In genomic region chr16:14051110-14051729, GRCh38 we compare ENCODE assay signal across 3 cellular contexts.
TF ChIP-seq lines count a peak whose summit lies in the region.

No MANE protein-coding gene starts in this region.

TF ChIP-seq in GM23338, 12 proteins besides CTCF, POLR2A, EP300 and RAD21 (continues in another document):
- TF ChIP-seq EZH2phosphoT487 (IDR thresholded peaks at IDR 0.05; ENCODE audit: unreplicated experiment) (no peak), JUNB (IDR thresholded peaks at IDR 0.05; ENCODE audit: unreplicated experiment) (no peak), POLR2AphosphoS5 (IDR thresholded peaks at IDR 0.05; ENCODE audit: low read depth) (no peak), EZH2 (IDR thresholded peaks at IDR 0.05; ENCODE audit: low read depth, unreplicated experiment) (no peak), STAT1 (IDR thresholded peaks at IDR 0.05; ENCODE audit: unreplicated experiment) (no peak), REST (IDR thresholded peaks at IDR 0.05; ENCODE audit: unreplicated experiment) (no peak), CREB1 (CRISPR knock-in tag; IDR thresholded peaks at IDR 0.05; ENCODE audit: low read depth) (no peak), ZNF114 (CRISPR knock-in tag; IDR thresholded peaks at IDR 0.05) (no peak)
- TF ChIP-seq, protein P1, sequence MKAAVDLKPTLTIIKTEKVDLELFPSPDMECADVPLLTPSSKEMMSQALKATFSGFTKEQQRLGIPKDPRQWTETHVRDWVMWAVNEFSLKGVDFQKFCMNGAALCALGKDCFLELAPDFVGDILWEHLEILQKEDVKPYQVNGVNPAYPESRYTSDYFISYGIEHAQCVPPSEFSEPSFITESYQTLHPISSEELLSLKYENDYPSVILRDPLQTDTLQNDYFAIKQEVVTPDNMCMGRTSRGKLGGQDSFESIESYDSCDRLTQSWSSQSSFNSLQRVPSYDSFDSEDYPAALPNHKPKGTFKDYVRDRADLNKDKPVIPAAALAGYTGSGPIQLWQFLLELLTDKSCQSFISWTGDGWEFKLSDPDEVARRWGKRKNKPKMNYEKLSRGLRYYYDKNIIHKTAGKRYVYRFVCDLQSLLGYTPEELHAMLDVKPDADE (IDR thresholded peaks at IDR 0.05), result no peak

TF ChIP-seq in IMR-90, 13 proteins besides CTCF, POLR2A, EP300 and RAD21:
- TF ChIP-seq RFX5 (IDR thresholded peaks at IDR 0.05; ENCODE audit: low read depth, low read length) (no peak), RCOR1 (IDR thresholded peaks at IDR 0.05; ENCODE audit: insufficient replicate concordance, low read length) (no peak), CHD1 (IDR thresholded peaks at IDR 0.05; ENCODE audit: low read depth, low read length) (no peak), FOS (IDR thresholded peaks at IDR 0.05; ENCODE audit: low read depth, low read length) (no peak), MXI1 (IDR thresholded peaks at IDR 0.05; ENCODE audit: borderline replicate concordance, low read depth, low read length) (no peak), NFE2L2 (IDR thresholded peaks at IDR 0.05; ENCODE audit: low read depth, low read length) (no peak)
- TF ChIP-seq, protein P2, sequence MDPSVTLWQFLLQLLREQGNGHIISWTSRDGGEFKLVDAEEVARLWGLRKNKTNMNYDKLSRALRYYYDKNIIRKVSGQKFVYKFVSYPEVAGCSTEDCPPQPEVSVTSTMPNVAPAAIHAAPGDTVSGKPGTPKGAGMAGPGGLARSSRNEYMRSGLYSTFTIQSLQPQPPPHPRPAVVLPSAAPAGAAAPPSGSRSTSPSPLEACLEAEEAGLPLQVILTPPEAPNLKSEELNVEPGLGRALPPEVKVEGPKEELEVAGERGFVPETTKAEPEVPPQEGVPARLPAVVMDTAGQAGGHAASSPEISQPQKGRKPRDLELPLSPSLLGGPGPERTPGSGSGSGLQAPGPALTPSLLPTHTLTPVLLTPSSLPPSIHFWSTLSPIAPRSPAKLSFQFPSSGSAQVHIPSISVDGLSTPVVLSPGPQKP (IDR thresholded peaks at IDR 0.05; ENCODE audit: borderline replicate concordance, low read depth, low read length), result no peak
- TF ChIP-seq, protein P3, sequence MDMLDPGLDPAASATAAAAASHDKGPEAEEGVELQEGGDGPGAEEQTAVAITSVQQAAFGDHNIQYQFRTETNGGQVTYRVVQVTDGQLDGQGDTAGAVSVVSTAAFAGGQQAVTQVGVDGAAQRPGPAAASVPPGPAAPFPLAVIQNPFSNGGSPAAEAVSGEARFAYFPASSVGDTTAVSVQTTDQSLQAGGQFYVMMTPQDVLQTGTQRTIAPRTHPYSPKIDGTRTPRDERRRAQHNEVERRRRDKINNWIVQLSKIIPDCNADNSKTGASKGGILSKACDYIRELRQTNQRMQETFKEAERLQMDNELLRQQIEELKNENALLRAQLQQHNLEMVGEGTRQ (IDR thresholded peaks at IDR 0.05; ENCODE audit: low read depth, low read length), result no peak

TF ChIP-seq in endothelial cell of umbilical vein, 7 proteins besides CTCF, POLR2A, EP300 and RAD21:
- TF ChIP-seq, protein P4, sequence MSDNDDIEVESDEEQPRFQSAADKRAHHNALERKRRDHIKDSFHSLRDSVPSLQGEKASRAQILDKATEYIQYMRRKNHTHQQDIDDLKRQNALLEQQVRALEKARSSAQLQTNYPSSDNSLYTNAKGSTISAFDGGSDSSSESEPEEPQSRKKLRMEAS (IDR thresholded peaks at IDR 0.05; ENCODE audit: insufficient read depth, insufficient read length), result no peak
- TF ChIP-seq EZH2 (IDR thresholded peaks at IDR 0.05; ENCODE audit: borderline replicate concordance, low read depth, low read length, severe bottlenecking) (no peak), GATA2 (IDR thresholded peaks at IDR 0.05; ENCODE audit: insufficient read depth, insufficient read length, low read depth, low read length) (no peak), JUN (IDR thresholded peaks at IDR 0.05; ENCODE audit: borderline replicate concordance, insufficient read depth, insufficient read length, low read depth) (no peak), FOS (IDR thresholded peaks at IDR 0.05; ENCODE audit: borderline replicate concordance, insufficient read depth, low read length) (no peak), MYC (IDR thresholded peaks at IDR 0.05; ENCODE audit: low read depth, low read length) (no peak), POLR2AphosphoS5 (IDR thresholded peaks at IDR 0.05; ENCODE audit: insufficient read depth, low read depth, low read length) (no peak)
